In genomic region chr20:6471110-6471647, GRCh38 we compare ENCODE assay signal across 21 cellular contexts.
"Had no signal": no experiment of that assay in that cellular context is flagged by ENCODE, and none has a peak within 500 bp of the region (broad histone marks: within the 10 kb centered on the region; RNA-seq: fewer than 3 reads in every experiment).

No MANE protein-coding gene starts in this region.

- H3K27ac ChIP-seq: colonic mucosa, epithelial cell of prostate, esophagus squamous epithelium, gastrocnemius medialis, heart right ventricle, left lung, lower lobe of right lung had no signal

- H3K4me3 ChIP-seq: colonic mucosa, esophagus squamous epithelium, gastrocnemius medialis, heart right ventricle, left lung, lower lobe of right lung had no signal

- ATAC-seq: effector memory CD8-positive, alpha-beta T cell; esophagus mucosa; gastrocnemius medialis; heart right ventricle; left cardiac atrium; left lung; left ventricle myocardium superior; lower lobe of right lung had no signal

- H3K9me3 ChIP-seq: colonic mucosa, esophagus squamous epithelium, gastrocnemius medialis, heart right ventricle, left lung, lower lobe of right lung had no signal

- H3K27me3 ChIP-seq: colonic mucosa, esophagus squamous epithelium, gastrocnemius medialis, heart right ventricle, left lung had no signal

- DNase-seq: colonic mucosa; cortex of kidney; effector CD8-positive, alpha-beta T cell; effector memory CD8-positive, alpha-beta T cell; endodermal cell; erythroblast; esophagus squamous epithelium; foreskin fibroblast; foreskin melanocyte; gastrocnemius medialis; glutamatergic neuron; head of caudate nucleus; heart right ventricle; hippocampal formation; left cardiac atrium; left lung; left ventricle myocardium superior; lower lobe of right lung; midbrain had no signal

- H3K4me1 ChIP-seq: colonic mucosa, esophagus squamous epithelium, gastrocnemius medialis, heart right ventricle, left lung, lower lobe of right lung had no signal

- H3K36me3 ChIP-seq: colonic mucosa, esophagus squamous epithelium, gastrocnemius medialis, heart right ventricle, left lung, lower lobe of right lung had no signal
